Comparison of ENCODE assay signal across 1 cellular context in the genomic region with DNA sequence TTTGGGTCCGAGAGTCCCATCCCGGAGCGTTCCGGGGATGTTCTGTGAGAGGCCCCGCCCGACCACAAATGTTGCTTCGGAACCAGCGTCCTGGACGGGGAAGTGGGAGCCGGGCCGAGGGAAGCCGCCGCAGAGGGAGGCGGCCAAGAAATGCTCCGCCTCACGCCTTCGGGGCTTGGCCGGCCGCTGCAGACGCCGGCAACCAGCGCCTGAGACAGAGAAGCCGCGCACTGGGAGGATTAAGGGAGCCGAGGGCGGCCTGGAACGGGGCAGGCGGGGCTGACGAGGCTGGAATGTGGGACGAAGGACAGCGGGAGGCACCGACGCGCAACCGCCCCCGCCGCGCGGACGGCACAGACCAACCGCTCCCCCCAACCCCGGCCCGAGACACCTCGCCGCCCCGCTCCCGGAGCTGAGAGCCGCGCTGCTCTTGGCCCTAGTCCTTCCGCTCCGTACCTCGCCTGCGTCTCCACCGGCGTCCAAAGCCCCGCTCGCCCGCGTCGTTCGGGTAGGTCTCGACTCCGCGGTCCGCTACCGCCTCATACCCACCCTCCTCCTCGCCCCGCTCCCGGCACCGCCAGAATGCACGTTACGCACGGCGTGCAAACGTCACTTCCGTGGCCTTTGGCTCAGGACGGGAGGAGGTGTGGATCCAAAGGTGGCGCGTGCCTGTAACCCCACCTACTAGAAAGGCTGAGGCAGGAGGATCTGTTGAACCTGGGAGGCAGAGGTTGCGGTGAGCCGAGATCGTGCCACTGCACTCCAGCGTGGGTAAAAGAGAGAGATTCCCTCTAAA.
TF ChIP-seq lines count a peak whose summit lies in the region.

No MANE protein-coding gene starts in this region.

TF ChIP-seq in A549, 52 proteins besides CTCF, POLR2A, EP300 and RAD21 (continued from another document):
- TF ChIP-seq NFE2L2 (conservative IDR thresholded peaks at IDR 0.05; ENCODE audit: low read length) = no peak
- TF ChIP-seq RFX5 (IDR thresholded peaks at IDR 0.05) = no peak
- no peak for TF ChIP-seq TP53 (CRISPR knock-in tag; IDR thresholded peaks at IDR 0.05)
- TF ChIP-seq FOSB (CRISPR knock-in tag; IDR thresholded peaks at IDR 0.05) = no peak
- peak; percentile 36; the same call in 1 of the 2 replicates for TF ChIP-seq GATA3 (IDR thresholded peaks at IDR 0.05; ENCODE audit: borderline replicate concordance)
- no peak for TF ChIP-seq HOXA7 (CRISPR knock-in tag; IDR thresholded peaks at IDR 0.05)
- TF ChIP-seq MYC (IDR thresholded peaks at IDR 0.05; ENCODE audit: borderline replicate concordance, low read length) = peak; percentile 68; the same call in 1 of the 2 replicates
- no peak for TF ChIP-seq EHMT2 (IDR thresholded peaks at IDR 0.05; ENCODE audit: low read depth)
- TF ChIP-seq CEBPB (IDR thresholded peaks at IDR 0.05) = no peak
- no peak for TF ChIP-seq KDM1A (IDR thresholded peaks at IDR 0.05; ENCODE audit: low read depth)
- no peak for TF ChIP-seq ZFP36 (IDR thresholded peaks at IDR 0.05; ENCODE audit: borderline replicate concordance, partially characterized antibody)
- no peak for TF ChIP-seq EHF (CRISPR knock-in tag; IDR thresholded peaks at IDR 0.05)
- peak; percentile 92 for TF ChIP-seq E2F6 (IDR thresholded peaks at IDR 0.05; ENCODE audit: borderline replicate concordance, low read depth)
- 0 out of 3 replicates have a peak, but pooled peaks have one; percentile 11 for TF ChIP-seq SMC3 (IDR thresholded peaks at IDR 0.05)
- TF ChIP-seq TFCP2L1 (CRISPR knock-in tag; IDR thresholded peaks at IDR 0.05) = 0 out of 2 replicates have a peak, but pooled peaks have one; percentile 42
- TF ChIP-seq CBX2 (IDR thresholded peaks at IDR 0.05; ENCODE audit: borderline replicate concordance, low read depth) = no peak
- TF ChIP-seq JUN (IDR thresholded peaks at IDR 0.05) = peak; percentile 44 to 88; a peak in 3 of 5 replicates
- TF ChIP-seq ESRRA (IDR thresholded peaks at IDR 0.05; ENCODE audit: borderline replicate concordance, low read length) = no peak
- no peak for TF ChIP-seq HES2 (IDR thresholded peaks at IDR 0.05)
- no peak for TF ChIP-seq RARB (CRISPR knock-in tag; IDR thresholded peaks at IDR 0.05)
- TF ChIP-seq NR3C1 (IDR thresholded peaks at IDR 0.05) = no peak
- no peak for TF ChIP-seq ZC3H11A (IDR thresholded peaks at IDR 0.05)
- TF ChIP-seq, protein P1, sequence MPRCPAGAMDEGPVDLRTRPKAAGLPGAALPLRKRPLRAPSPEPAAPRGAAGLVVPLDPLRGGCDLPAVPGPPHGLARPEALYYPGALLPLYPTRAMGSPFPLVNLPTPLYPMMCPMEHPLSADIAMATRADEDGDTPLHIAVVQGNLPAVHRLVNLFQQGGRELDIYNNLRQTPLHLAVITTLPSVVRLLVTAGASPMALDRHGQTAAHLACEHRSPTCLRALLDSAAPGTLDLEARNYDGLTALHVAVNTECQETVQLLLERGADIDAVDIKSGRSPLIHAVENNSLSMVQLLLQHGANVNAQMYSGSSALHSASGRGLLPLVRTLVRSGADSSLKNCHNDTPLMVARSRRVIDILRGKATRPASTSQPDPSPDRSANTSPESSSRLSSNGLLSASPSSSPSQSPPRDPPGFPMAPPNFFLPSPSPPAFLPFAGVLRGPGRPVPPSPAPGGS (IDR thresholded peaks at IDR 0.05) = peak; percentile 77; the same call in 1 of the 3 replicates
- no peak for TF ChIP-seq MAFK (IDR thresholded peaks at IDR 0.05; ENCODE audit: partially characterized antibody)
- TF ChIP-seq CHD2 (IDR thresholded peaks at IDR 0.05; ENCODE audit: low read length, partially characterized antibody) = no peak
- TF ChIP-seq FOXS1 (CRISPR knock-in tag; IDR thresholded peaks at IDR 0.05) = no peak
- TF ChIP-seq, protein P2, sequence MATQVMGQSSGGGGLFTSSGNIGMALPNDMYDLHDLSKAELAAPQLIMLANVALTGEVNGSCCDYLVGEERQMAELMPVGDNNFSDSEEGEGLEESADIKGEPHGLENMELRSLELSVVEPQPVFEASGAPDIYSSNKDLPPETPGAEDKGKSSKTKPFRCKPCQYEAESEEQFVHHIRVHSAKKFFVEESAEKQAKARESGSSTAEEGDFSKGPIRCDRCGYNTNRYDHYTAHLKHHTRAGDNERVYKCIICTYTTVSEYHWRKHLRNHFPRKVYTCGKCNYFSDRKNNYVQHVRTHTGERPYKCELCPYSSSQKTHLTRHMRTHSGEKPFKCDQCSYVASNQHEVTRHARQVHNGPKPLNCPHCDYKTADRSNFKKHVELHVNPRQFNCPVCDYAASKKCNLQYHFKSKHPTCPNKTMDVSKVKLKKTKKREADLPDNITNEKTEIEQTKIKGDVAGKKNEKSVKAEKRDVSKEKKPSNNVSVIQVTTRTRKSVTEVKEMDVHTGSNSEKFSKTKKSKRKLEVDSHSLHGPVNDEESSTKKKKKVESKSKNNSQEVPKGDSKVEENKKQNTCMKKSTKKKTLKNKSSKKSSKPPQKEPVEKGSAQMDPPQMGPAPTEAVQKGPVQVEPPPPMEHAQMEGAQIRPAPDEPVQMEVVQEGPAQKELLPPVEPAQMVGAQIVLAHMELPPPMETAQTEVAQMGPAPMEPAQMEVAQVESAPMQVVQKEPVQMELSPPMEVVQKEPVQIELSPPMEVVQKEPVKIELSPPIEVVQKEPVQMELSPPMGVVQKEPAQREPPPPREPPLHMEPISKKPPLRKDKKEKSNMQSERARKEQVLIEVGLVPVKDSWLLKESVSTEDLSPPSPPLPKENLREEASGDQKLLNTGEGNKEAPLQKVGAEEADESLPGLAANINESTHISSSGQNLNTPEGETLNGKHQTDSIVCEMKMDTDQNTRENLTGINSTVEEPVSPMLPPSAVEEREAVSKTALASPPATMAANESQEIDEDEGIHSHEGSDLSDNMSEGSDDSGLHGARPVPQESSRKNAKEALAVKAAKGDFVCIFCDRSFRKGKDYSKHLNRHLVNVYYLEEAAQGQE (IDR thresholded peaks at IDR 0.05) = no peak; the same call in 1 of the 2 replicates
